Comparison of ENCODE assay signal across 10 cellular contexts in the genomic region with DNA sequence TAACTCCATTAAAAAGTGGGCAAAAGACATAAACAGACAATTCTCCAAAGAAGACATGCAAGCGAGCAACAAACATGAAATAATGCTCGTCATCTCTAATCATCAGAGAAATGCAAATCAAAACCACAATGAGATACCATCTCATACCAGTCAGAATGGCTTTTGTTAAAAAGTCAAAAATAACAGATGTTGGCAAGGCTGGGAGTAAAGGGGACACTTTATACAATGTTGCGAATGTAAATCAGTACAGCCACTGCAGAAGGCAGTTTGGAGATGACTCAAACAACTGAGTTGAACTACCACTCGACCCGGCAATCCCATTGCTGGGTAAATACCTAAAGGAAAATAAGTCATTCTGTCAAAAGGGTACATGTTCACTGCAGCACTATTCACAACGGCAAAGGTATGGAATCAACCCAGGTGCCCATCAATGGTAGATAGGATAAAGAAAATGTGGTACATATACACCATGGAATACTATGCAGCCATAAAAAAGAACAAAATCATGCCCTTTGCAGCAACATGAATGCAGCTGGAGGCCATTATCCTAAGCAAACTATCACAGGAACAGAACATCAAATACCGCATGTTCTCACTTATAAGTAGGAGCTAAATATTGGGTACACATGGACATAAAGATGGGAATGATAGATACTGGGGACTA. TPM values are rescaled to one million over a fixed set of nuclear protein-coding genes. Genes with fewer than 3 reads are reported as not detected.
DNase-seq lines count a peak whose midpoint lies in the region; ATAC-seq, FAIRE-seq and TF ChIP-seq lines count a peak whose summit lies in the region.
"Had no signal": no experiment of that assay in that cellular context is flagged by ENCODE, and none has a peak within 500 bp of the region (broad histone marks: within the 10 kb centered on the region; RNA-seq: fewer than 3 reads in every experiment).

No MANE protein-coding gene starts in this region.

- H3K4me3 ChIP-seq in RWPE2 (ENCODE audit: severe bottlenecking) = no peak overlapping the region

- POLR2A ChIA-PET in MCF 10A (lab: Yijun Ruan, JAX) = no interaction called here

- peak; percentile 37 for ATAC-seq in RWPE2 (ENCODE audit: low read depth)
- ATAC-seq in stimulated activated naive CD8-positive, alpha-beta T cell treated with anti-CD3 and anti-CD28 coated beads, Interleukin-15, amount 100 ng/mL, for 72 hours = peak; percentile 71

- TF ChIP-seq CTCF in RWPE2 (IDR thresholded peaks at IDR 0.05; ENCODE audit: poor library complexity, severe bottlenecking) (no peak), MCF 10A (IDR thresholded peaks at IDR 0.05; ENCODE audit: unreplicated experiment) (no peak)

- peak overlapping the region; percentile 88 for H3K27ac ChIP-seq in RWPE2 (ENCODE audit: poor library complexity, severe bottlenecking)

- no peaks in the 10 kb centered on the region for H3K36me3 Mint-ChIP-seq in MCF 10A (ENCODE audit: insufficient read depth, unreplicated experiment)

- CTCF ChIA-PET in MCF 10A (lab: Yijun Ruan, JAX) = interaction anchor here (0.6 to 5.2 kb wide), 2 partner anchors 10 to 1651 kb away, joined by 3 to 38 read pairs; no protein-coding TSS in a partner anchor

- H3K27me3 Mint-ChIP-seq in MCF 10A (ENCODE audit: insufficient read depth, unreplicated experiment) = no peaks in the 10 kb centered on the region
- no peaks in the 10 kb centered on the region for H3K27me3 Mint-ChIP-seq in stimulated activated naive CD8-positive, alpha-beta T cell treated with anti-CD3 and anti-CD28 coated beads, Interleukin-15, amount 100 ng/mL, for 72 hours

- peaks cover 19% of the 10 kb centered on the region for H3K4me1 ChIP-seq in RWPE2 (ENCODE audit: insufficient read depth, poor library complexity, severe bottlenecking)

- no peak overlapping the region for H3K27ac Mint-ChIP-seq in MCF 10A (ENCODE audit: low read depth, unreplicated experiment)
- H3K27ac Mint-ChIP-seq in stimulated activated naive CD8-positive, alpha-beta T cell treated with anti-CD3 and anti-CD28 coated beads, Interleukin-15, amount 100 ng/mL, for 72 hours = peak overlapping the region; percentile 97 to 99

- H3K9me3 Mint-ChIP-seq in MCF 10A (ENCODE audit: unreplicated experiment) = no peaks in the 10 kb centered on the region
- no peaks in the 10 kb centered on the region for H3K9me3 Mint-ChIP-seq in stimulated activated naive CD8-positive, alpha-beta T cell treated with anti-CD3 and anti-CD28 coated beads, Interleukin-15, amount 100 ng/mL, for 72 hours

- H3K27me3 ChIP-seq in RWPE2 (ENCODE audit: insufficient read depth, poor library complexity, severe bottlenecking) = no peaks in the 10 kb centered on the region

- no peaks in the 10 kb centered on the region for H3K9me3 ChIP-seq in RWPE2 (ENCODE audit: severe bottlenecking)

- intact Hi-C loops in MCF 10A (cut with micrococcal nuclease) = no loop called here

- H3K4me1 Mint-ChIP-seq in MCF 10A (ENCODE audit: insufficient read depth, unreplicated experiment) = peaks cover 17% of the 10 kb centered on the region
- H3K4me1 Mint-ChIP-seq in stimulated activated naive CD8-positive, alpha-beta T cell treated with anti-CD3 and anti-CD28 coated beads, Interleukin-15, amount 100 ng/mL, for 72 hours = peaks cover 44% of the 10 kb centered on the region

- no peak overlapping the region for H3K4me3 Mint-ChIP-seq in MCF 10A (ENCODE audit: unreplicated experiment)
- peak overlapping the region; percentile 52 to 67 for H3K4me3 Mint-ChIP-seq in stimulated activated naive CD8-positive, alpha-beta T cell treated with anti-CD3 and anti-CD28 coated beads, Interleukin-15, amount 100 ng/mL, for 72 hours

- peak; percentile 21 for DNase-seq in activated naive CD4-positive, alpha-beta T cell treated with Interleukin-2 at 50 U/mL for 16 hours
- DNase-seq in activated naive CD4-positive, alpha-beta T cell treated with anti-CD3 and anti-CD28 coated beads, Interleukin-2, amount 50 U/mL, for 16 hours = no peak
- DNase-seq in RWPE2 (ENCODE audit: low spot score) (no peak), MCF 10A (ENCODE audit: unreplicated experiment) (no peak), OCI-M2 (lab: John Stamatoyannopoulos, UW; ENCODE audit: unreplicated experiment) (no peak), HTR-8/SVneo (ENCODE audit: insufficient read length, low spot score) (no peak), NOMO-1 treated with DMSO at 0.1 percent for 48 hours (lab: John Stamatoyannopoulos, UW; ENCODE audit: unreplicated experiment) (no peak)
- DNase-seq in stimulated activated naive CD8-positive, alpha-beta T cell treated with anti-CD3 and anti-CD28 coated beads, Interleukin-15, amount 100 ng/mL, for 72 hours = peak; percentile 24 to 50
- DNase-seq: NCI-H2081 had no signal

- no peak for FAIRE-seq in HTR-8/SVneo (lab: Jason Lieb, UNC)
- FAIRE-seq: endometrium had no signal

- no peaks in the 10 kb centered on the region for H3K36me3 ChIP-seq in RWPE2 (ENCODE audit: low read depth)

- BruUV-seq in MCF 10A (replicated peaks; lab: Mats Ljungman, UMichigan) = TSS peak; percentile 63

RNA-seq across cellular contexts. Expression of a gene that starts 25.9 kb away (rescaled TPM):
- total RNA-seq in MCF 10A (2022) = 0.42 TPM in 1 of 2 replicates, not detected in the other

RNA-seq across cellular contexts. Expression of a gene that starts 33.7 kb away (rescaled TPM):
- total RNA-seq in MCF 10A (2022) = not detected in 2 replicates

Comparison
In these comparisons a context has a peak if more than half of its experiments do, and no peak if none do; other contexts are left out.
1. DNase-seq: peak in activated naive CD4-positive, alpha-beta T cell treated with Interleukin-2 at 50 U/mL for 16 hours (single experiment) and stimulated activated naive CD8-positive, alpha-beta T cell treated with anti-CD3 and anti-CD28 coated beads, Interleukin-15, amount 100 ng/mL, for 72 hours (2 of 2); none in activated naive CD4-positive, alpha-beta T cell treated with anti-CD3 and anti-CD28 coated beads, Interleukin-2, amount 50 U/mL, for 16 hours (single experiment), RWPE2 (single experiment), MCF 10A (single experiment), OCI-M2 (single experiment), HTR-8/SVneo (single experiment) and NOMO-1 treated with DMSO at 0.1 percent for 48 hours (single experiment).